ENCODE assay signal across 1 cellular context in the genomic region with DNA sequence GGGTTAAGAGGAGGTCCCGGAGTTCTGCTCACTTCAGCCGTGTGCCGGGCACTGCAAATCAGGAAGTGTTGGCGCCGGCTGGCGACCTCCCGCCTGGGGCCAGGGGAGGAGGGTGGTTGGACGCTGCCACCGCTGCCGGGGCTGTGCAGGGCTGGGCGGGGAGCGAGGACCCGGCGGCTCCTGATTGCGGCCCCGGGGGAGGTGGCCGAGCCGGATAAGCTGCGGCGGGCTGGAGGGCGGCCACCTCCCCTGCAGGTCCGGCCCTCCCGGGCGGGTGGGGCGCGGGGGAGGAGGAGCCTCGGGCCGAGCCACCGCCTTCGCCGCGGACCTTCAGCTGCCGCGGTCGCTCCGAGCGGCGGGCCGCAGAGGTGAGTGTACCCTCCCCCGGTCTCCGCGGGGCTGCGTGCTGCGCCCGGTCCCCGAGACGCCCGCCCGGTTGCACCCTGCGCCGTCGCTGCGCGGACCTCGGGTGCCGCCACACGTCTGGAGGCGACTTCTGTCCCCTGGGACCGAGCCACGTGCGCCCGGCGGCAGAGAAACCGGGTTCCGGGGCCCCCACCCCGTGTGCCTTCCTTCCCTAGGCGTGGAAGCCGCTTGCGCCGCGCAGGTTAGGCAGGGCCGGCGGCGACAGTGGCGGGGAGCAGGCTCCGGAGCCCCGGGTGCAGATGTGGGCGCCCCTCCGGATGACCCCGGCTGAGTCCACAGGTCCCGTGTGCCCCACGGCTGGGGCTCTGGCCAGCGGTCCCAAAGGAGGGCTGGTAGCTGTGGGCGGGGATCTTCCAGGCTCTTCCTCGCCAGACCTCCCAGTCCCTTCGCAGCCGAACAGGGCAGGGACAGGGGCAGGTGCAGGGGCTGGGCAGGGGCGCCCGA.
TF ChIP-seq lines count a peak whose summit lies in the region.

A gene with protein sequence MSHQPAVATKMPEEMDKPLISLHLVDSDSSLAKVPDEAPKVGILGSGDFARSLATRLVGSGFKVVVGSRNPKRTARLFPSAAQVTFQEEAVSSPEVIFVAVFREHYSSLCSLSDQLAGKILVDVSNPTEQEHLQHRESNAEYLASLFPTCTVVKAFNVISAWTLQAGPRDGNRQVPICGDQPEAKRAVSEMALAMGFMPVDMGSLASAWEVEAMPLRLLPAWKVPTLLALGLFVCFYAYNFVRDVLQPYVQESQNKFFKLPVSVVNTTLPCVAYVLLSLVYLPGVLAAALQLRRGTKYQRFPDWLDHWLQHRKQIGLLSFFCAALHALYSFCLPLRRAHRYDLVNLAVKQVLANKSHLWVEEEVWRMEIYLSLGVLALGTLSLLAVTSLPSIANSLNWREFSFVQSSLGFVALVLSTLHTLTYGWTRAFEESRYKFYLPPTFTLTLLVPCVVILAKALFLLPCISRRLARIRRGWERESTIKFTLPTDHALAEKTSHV (plus strand): TSS at position 314 of the 870 bp plus-strand sequence. CDS start 7,179 bp downstream, outside the sequence.

TF ChIP-seq in HepG2, 621 proteins besides CTCF, POLR2A, EP300 and RAD21 (continued from another document and continues in another):
- TF ChIP-seq ZFP36L2 (CRISPR knock-in tag; IDR thresholded peaks at IDR 0.05) (no peak), FOXA3 (CRISPR knock-in tag; IDR thresholded peaks at IDR 0.05) (no peak), NONO (IDR thresholded peaks at IDR 0.05) (no peak), NONO (CRISPR knock-in tag; conservative IDR thresholded peaks at IDR 0.05) (peak; percentile 73), MAFK (conservative IDR thresholded peaks at IDR 0.05 in 1 of 2, IDR thresholded peaks at IDR 0.05 in 1 of 2; ENCODE audit: low read length in 2 of 2) (no peak), ZNF484 (CRISPR knock-in tag; IDR thresholded peaks at IDR 0.05; ENCODE audit: borderline replicate concordance, low read depth) (no peak), CHD2 (IDR thresholded peaks at IDR 0.05; ENCODE audit: low read depth, low read length) (no peak), ZNF264 (CRISPR knock-in tag; IDR thresholded peaks at IDR 0.05) (no peak), ZNF263 (CRISPR knock-in tag; IDR thresholded peaks at IDR 0.05) (peak; percentile 91), ZNF775 (CRISPR knock-in tag; IDR thresholded peaks at IDR 0.05; ENCODE audit: borderline replicate concordance) (0 out of 2 replicates have a peak, but pooled peaks have one; percentile 56), ZFX (CRISPR knock-in tag; IDR thresholded peaks at IDR 0.05; ENCODE audit: low read depth) (peak; percentile 85), PHF21A (CRISPR knock-in tag; IDR thresholded peaks at IDR 0.05) (0 out of 2 replicates have a peak, but pooled peaks have one; percentile 15), HES4 (CRISPR knock-in tag; IDR thresholded peaks at IDR 0.05; ENCODE audit: borderline replicate concordance) (peak; percentile 79), ZKSCAN5 (CRISPR knock-in tag; IDR thresholded peaks at IDR 0.05) (no peak), REL (CRISPR knock-in tag; conservative IDR thresholded peaks at IDR 0.05) (peak; percentile 87), ZNF34 (CRISPR knock-in tag; IDR thresholded peaks at IDR 0.05; ENCODE audit: borderline replicate concordance) (peak; percentile 97; the same call in 1 of the 2 replicates), ZNF530 (CRISPR knock-in tag; IDR thresholded peaks at IDR 0.05; ENCODE audit: low read depth) (0 out of 2 replicates have a peak, but pooled peaks have one; percentile 57), FLYWCH1 (CRISPR knock-in tag; IDR thresholded peaks at IDR 0.05) (no peak), ZNF331 (CRISPR knock-in tag; IDR thresholded peaks at IDR 0.05) (peak; percentile 30; the same call in 1 of the 2 replicates), EED (CRISPR knock-in tag; IDR thresholded peaks at IDR 0.05) (peak; percentile 18; the same call in 1 of the 2 replicates), ZNF235 (CRISPR knock-in tag; IDR thresholded peaks at IDR 0.05; ENCODE audit: borderline replicate concordance) (no peak), SP2 (CRISPR knock-in tag; IDR thresholded peaks at IDR 0.05) (no peak), IKZF1 (IDR thresholded peaks at IDR 0.05) (no peak), CEBPB (IDR thresholded peaks at IDR 0.05; ENCODE audit: borderline replicate concordance, low read depth, low read length) (no peak), CBFB (CRISPR knock-in tag; IDR thresholded peaks at IDR 0.05) (peak; percentile 54; the same call in 1 of the 2 replicates), ZBTB1 (CRISPR knock-in tag; IDR thresholded peaks at IDR 0.05; ENCODE audit: borderline replicate concordance) (no peak), NCOA1 (CRISPR knock-in tag; IDR thresholded peaks at IDR 0.05) (0 out of 2 replicates have a peak, but pooled peaks have one; percentile 32), SIN3A (IDR thresholded peaks at IDR 0.05; ENCODE audit: borderline replicate concordance, low read depth, low read length) (peak; percentile 38; the same call in 1 of the 2 replicates), JDP2 (CRISPR knock-in tag; IDR thresholded peaks at IDR 0.05; ENCODE audit: borderline replicate concordance) (no peak; the same call in 1 of the 2 replicates)
- TF ChIP-seq, protein P1, sequence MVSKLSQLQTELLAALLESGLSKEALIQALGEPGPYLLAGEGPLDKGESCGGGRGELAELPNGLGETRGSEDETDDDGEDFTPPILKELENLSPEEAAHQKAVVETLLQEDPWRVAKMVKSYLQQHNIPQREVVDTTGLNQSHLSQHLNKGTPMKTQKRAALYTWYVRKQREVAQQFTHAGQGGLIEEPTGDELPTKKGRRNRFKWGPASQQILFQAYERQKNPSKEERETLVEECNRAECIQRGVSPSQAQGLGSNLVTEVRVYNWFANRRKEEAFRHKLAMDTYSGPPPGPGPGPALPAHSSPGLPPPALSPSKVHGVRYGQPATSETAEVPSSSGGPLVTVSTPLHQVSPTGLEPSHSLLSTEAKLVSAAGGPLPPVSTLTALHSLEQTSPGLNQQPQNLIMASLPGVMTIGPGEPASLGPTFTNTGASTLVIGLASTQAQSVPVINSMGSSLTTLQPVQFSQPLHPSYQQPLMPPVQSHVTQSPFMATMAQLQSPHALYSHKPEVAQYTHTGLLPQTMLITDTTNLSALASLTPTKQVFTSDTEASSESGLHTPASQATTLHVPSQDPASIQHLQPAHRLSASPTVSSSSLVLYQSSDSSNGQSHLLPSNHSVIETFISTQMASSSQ (IDR thresholded peaks at IDR 0.05; ENCODE audit: low read depth), result no peak
- TF ChIP-seq, protein P1 (CRISPR knock-in tag; IDR thresholded peaks at IDR 0.05; ENCODE audit: borderline replicate concordance), result peak; percentile 49; the same call in 1 of the 2 replicates
- TF ChIP-seq, protein P2, sequence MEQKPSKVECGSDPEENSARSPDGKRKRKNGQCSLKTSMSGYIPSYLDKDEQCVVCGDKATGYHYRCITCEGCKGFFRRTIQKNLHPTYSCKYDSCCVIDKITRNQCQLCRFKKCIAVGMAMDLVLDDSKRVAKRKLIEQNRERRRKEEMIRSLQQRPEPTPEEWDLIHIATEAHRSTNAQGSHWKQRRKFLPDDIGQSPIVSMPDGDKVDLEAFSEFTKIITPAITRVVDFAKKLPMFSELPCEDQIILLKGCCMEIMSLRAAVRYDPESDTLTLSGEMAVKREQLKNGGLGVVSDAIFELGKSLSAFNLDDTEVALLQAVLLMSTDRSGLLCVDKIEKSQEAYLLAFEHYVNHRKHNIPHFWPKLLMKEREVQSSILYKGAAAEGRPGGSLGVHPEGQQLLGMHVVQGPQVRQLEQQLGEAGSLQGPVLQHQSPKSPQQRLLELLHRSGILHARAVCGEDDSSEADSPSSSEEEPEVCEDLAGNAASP (CRISPR knock-in tag; IDR thresholded peaks at IDR 0.05; ENCODE audit: borderline replicate concordance), result no peak
- TF ChIP-seq, protein P3, sequence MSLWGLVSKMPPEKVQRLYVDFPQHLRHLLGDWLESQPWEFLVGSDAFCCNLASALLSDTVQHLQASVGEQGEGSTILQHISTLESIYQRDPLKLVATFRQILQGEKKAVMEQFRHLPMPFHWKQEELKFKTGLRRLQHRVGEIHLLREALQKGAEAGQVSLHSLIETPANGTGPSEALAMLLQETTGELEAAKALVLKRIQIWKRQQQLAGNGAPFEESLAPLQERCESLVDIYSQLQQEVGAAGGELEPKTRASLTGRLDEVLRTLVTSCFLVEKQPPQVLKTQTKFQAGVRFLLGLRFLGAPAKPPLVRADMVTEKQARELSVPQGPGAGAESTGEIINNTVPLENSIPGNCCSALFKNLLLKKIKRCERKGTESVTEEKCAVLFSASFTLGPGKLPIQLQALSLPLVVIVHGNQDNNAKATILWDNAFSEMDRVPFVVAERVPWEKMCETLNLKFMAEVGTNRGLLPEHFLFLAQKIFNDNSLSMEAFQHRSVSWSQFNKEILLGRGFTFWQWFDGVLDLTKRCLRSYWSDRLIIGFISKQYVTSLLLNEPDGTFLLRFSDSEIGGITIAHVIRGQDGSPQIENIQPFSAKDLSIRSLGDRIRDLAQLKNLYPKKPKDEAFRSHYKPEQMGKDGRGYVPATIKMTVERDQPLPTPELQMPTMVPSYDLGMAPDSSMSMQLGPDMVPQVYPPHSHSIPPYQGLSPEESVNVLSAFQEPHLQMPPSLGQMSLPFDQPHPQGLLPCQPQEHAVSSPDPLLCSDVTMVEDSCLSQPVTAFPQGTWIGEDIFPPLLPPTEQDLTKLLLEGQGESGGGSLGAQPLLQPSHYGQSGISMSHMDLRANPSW (CRISPR knock-in tag; IDR thresholded peaks at IDR 0.05; ENCODE audit: borderline replicate concordance), result no peak
- TF ChIP-seq, protein P4, sequence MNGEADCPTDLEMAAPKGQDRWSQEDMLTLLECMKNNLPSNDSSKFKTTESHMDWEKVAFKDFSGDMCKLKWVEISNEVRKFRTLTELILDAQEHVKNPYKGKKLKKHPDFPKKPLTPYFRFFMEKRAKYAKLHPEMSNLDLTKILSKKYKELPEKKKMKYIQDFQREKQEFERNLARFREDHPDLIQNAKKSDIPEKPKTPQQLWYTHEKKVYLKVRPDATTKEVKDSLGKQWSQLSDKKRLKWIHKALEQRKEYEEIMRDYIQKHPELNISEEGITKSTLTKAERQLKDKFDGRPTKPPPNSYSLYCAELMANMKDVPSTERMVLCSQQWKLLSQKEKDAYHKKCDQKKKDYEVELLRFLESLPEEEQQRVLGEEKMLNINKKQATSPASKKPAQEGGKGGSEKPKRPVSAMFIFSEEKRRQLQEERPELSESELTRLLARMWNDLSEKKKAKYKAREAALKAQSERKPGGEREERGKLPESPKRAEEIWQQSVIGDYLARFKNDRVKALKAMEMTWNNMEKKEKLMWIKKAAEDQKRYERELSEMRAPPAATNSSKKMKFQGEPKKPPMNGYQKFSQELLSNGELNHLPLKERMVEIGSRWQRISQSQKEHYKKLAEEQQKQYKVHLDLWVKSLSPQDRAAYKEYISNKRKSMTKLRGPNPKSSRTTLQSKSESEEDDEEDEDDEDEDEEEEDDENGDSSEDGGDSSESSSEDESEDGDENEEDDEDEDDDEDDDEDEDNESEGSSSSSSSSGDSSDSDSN (CRISPR knock-in tag; IDR thresholded peaks at IDR 0.05), result peak; percentile 93
- TF ChIP-seq, protein P5, sequence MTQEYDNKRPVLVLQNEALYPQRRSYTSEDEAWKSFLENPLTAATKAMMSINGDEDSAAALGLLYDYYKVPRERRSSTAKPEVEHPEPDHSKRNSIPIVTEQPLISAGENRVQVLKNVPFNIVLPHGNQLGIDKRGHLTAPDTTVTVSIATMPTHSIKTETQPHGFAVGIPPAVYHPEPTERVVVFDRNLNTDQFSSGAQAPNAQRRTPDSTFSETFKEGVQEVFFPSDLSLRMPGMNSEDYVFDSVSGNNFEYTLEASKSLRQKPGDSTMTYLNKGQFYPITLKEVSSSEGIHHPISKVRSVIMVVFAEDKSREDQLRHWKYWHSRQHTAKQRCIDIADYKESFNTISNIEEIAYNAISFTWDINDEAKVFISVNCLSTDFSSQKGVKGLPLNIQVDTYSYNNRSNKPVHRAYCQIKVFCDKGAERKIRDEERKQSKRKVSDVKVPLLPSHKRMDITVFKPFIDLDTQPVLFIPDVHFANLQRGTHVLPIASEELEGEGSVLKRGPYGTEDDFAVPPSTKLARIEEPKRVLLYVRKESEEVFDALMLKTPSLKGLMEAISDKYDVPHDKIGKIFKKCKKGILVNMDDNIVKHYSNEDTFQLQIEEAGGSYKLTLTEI (CRISPR knock-in tag; conservative IDR thresholded peaks at IDR 0.05), result no peak
- TF ChIP-seq, protein P6, sequence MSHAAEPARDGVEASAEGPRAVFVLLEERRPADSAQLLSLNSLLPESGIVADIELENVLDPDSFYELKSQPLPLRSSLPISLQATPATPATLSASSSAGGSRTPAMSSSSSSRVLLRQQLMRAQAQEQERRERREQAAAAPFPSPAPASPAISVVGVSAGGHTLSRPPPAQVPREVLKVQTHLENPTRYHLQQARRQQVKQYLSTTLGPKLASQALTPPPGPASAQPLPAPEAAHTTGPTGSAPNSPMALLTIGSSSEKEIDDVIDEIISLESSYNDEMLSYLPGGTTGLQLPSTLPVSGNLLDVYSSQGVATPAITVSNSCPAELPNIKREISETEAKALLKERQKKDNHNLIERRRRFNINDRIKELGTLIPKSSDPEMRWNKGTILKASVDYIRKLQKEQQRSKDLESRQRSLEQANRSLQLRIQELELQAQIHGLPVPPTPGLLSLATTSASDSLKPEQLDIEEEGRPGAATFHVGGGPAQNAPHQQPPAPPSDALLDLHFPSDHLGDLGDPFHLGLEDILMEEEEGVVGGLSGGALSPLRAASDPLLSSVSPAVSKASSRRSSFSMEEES (CRISPR knock-in tag; IDR thresholded peaks at IDR 0.05), result no peak
